Comparison of ENCODE assay signal across 17 cellular contexts in the genomic region with DNA sequence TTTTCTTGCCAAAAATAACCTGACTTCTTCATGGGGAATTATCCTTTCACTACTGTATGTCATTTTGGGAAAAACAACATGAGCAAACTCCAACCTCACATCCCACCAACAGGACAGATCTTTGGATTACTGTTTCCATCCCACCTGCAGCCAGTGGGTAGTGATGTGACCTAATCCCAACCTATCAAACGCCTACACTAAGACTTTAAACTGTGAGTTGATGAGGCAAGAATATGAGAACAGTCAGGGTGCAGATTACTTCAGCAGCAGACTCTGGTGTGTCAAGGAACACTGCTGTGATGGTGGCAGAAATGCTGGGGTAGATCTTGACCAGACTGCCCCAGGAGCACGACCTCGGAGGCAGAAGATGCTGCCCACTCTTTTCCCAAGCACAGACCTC.
DNase-seq lines count a peak whose midpoint lies in the region; ATAC-seq and TF ChIP-seq lines count a peak whose summit lies in the region.
"Had no signal": no experiment of that assay in that cellular context is flagged by ENCODE, and none has a peak within 500 bp of the region (broad histone marks: within the 10 kb centered on the region; RNA-seq: fewer than 3 reads in every experiment).

No MANE protein-coding gene starts in this region.

- no TSS peak for BruUV-seq in Caco-2 (replicated peaks; lab: Mats Ljungman, UMichigan)

- POLR2A ChIA-PET in Caco-2 (lab: Charles Lee): interaction anchor here (1.5 kb wide), 1 partner anchor 293 kb away, joined by 6 read pairs; a partner anchor contains a TSS

- in situ Hi-C loops in ACHN (cut with HindIII; ENCODE audit: low pct_ligation_motif_present, low pct_unique_long_range_greater_than_20kb, low sequenced_read_pairs): no loop called here

- TF ChIP-seq CTCF in Caco-2 (IDR thresholded peaks at IDR 0.05; ENCODE audit: insufficient read depth in 1 of 2, low read depth in 1 of 2, low read length in 1 of 2, severe bottlenecking in 1 of 2, unreplicated experiment in 1 of 2) (no peak), hepatocyte (IDR thresholded peaks at IDR 0.05; ENCODE audit: poor library complexity) (no peak), parathyroid adenoma (IDR thresholded peaks at IDR 0.05) (no peak), testis (IDR thresholded peaks at IDR 0.05) (no peak)

- H2AFZ ChIP-seq in hepatocyte: no peak overlapping the region
- H2AFZ ChIP-seq in parathyroid adenoma: peak overlapping the region; percentile 64
- H2AFZ ChIP-seq: GM23338 had no signal

- peak overlapping the region; percentile 37 for H3K27ac Mint-ChIP-seq in Caco-2 (ENCODE audit: unreplicated experiment)
- H3K27ac Mint-ChIP-seq in activated T-helper 1 cell treated with anti-CD3 and anti-CD28 coated beads, Interleukin-12 subunit alpha, Interleukin-12 subunit beta, Interleukin-2, Interleukin-4 antibody, amounts not matched to agents 30 ng/mL and 10 ng/mL and 1 ng/mL, durations not matched to agents 14 hours and 24 hours and 36 hours: peak overlapping the region; percentile 24
- H3K27ac Mint-ChIP-seq: CD8-positive, alpha-beta T cell; GM23338 had no signal

- WGBS in hepatocyte (ENCODE audit: low lambda C conversion rate, missing lambda C conversion rate): 88% methylated on average over 3 of the region's 3 CpGs
- WGBS in testis, 2 donors: 65 to 69% methylated on average over 3 of the region's 3 CpGs

- H3K9me3 Mint-ChIP-seq in Caco-2 (ENCODE audit: unreplicated experiment): no peaks in the 10 kb centered on the region
- H3K9me3 Mint-ChIP-seq in activated T-helper 1 cell treated with anti-CD3 and anti-CD28 coated beads, Interleukin-12 subunit alpha, Interleukin-12 subunit beta, Interleukin-2, Interleukin-4 antibody, amounts not matched to agents 30 ng/mL and 10 ng/mL and 1 ng/mL, durations not matched to agents 14 hours and 24 hours and 36 hours: peaks cover 3% of the 10 kb centered on the region
- H3K9me3 Mint-ChIP-seq: CD8-positive, alpha-beta T cell had no signal

- TF ChIP-seq POLR2A in testis (IDR thresholded peaks at IDR 0.05): no peak

- H3K4me3 Mint-ChIP-seq in Caco-2 (ENCODE audit: unreplicated experiment): no peak overlapping the region
- no peak overlapping the region for H3K4me3 Mint-ChIP-seq in activated T-helper 1 cell treated with anti-CD3 and anti-CD28 coated beads, Interleukin-12 subunit alpha, Interleukin-12 subunit beta, Interleukin-2, Interleukin-4 antibody, amounts not matched to agents 30 ng/mL and 10 ng/mL and 1 ng/mL, durations not matched to agents 14 hours and 24 hours and 36 hours
- H3K4me3 Mint-ChIP-seq: CD8-positive, alpha-beta T cell; GM23338 had no signal

- H3K9me2 ChIP-seq in hepatocyte (replicated peaks; ENCODE audit: insufficient read depth): no peaks in the 10 kb centered on the region

- H3K9me3 ChIP-seq in Caco-2 (peaks cover 3% of the 10 kb centered on the region; the same call in 1 of the 2 replicates), hepatocyte (ENCODE audit: low read depth) (no peaks in the 10 kb centered on the region), parathyroid adenoma (ENCODE audit: control insufficient read depth, low read length) (no peaks in the 10 kb centered on the region), testis (no peaks in the 10 kb centered on the region)
- H3K9me3 ChIP-seq: A549 had no signal

- ATAC-seq in SK-N-SH treated with all-trans-retinoic acid at 6 μM for 48 hours: no peak
- ATAC-seq: A549; CD8-positive, alpha-beta T cell; GM23338 had no signal

- peaks cover 29% of the 10 kb centered on the region for H3K4me1 Mint-ChIP-seq in Caco-2 (ENCODE audit: low read depth, unreplicated experiment)
- peaks cover 20% of the 10 kb centered on the region for H3K4me1 Mint-ChIP-seq in activated T-helper 1 cell treated with anti-CD3 and anti-CD28 coated beads, Interleukin-12 subunit alpha, Interleukin-12 subunit beta, Interleukin-2, Interleukin-4 antibody, amounts not matched to agents 30 ng/mL and 10 ng/mL and 1 ng/mL, durations not matched to agents 14 hours and 24 hours and 36 hours (ENCODE audit: low read depth)

- no peaks in the 10 kb centered on the region for H3K36me3 Mint-ChIP-seq in Caco-2 (ENCODE audit: insufficient read depth, unreplicated experiment)
- no peaks in the 10 kb centered on the region for H3K36me3 Mint-ChIP-seq in activated T-helper 1 cell treated with anti-CD3 and anti-CD28 coated beads, Interleukin-12 subunit alpha, Interleukin-12 subunit beta, Interleukin-2, Interleukin-4 antibody, amounts not matched to agents 30 ng/mL and 10 ng/mL and 1 ng/mL, durations not matched to agents 14 hours and 24 hours and 36 hours (ENCODE audit: low read depth)
- H3K36me3 Mint-ChIP-seq: CD8-positive, alpha-beta T cell had no signal

- no peak overlapping the region for H3K9ac ChIP-seq in parathyroid adenoma
- H3K9ac ChIP-seq: BLaER1 treated with 17β-estradiol and CSF1 and Interleukin-3, amounts not matched to agents 10 nM and 100 nM; KMS-11 had no signal

- H3K27ac ChIP-seq in hepatocyte: peak overlapping the region; percentile 61
- no peak overlapping the region for H3K27ac ChIP-seq in parathyroid adenoma
- no peak overlapping the region for H3K27ac ChIP-seq in testis
- H3K27ac ChIP-seq: A549; BLaER1 treated with 17β-estradiol and CSF1 and Interleukin-3, amounts not matched to agents 10 nM and 100 nM; KMS-11 had no signal

- no peaks in the 10 kb centered on the region for H3K27me3 Mint-ChIP-seq in Caco-2 (ENCODE audit: insufficient read depth, unreplicated experiment)
- H3K27me3 Mint-ChIP-seq in activated T-helper 1 cell treated with anti-CD3 and anti-CD28 coated beads, Interleukin-12 subunit alpha, Interleukin-12 subunit beta, Interleukin-2, Interleukin-4 antibody, amounts not matched to agents 30 ng/mL and 10 ng/mL and 1 ng/mL, durations not matched to agents 14 hours and 24 hours and 36 hours (ENCODE audit: insufficient read depth): no peaks in the 10 kb centered on the region

- DNase-seq in Caco-2 (no peak), hepatocyte (ENCODE audit: low spot score) (no peak), ACHN (no peak), testis (no peak)
- DNase-seq in activated T-helper 1 cell treated with anti-CD3 and anti-CD28 coated beads, Interleukin-12 subunit alpha, Interleukin-12 subunit beta, Interleukin-2, Interleukin-4 antibody, amounts not matched to agents 30 ng/mL and 10 ng/mL and 1 ng/mL, durations not matched to agents 14 hours and 24 hours and 36 hours (ENCODE audit: low spot score): no peak
- DNase-seq: CD8-positive, alpha-beta T cell; NCI-H1417 treated with DMSO at 0.1 percent for 48 hours; NCI-H187 treated with DMSO at 0.1 percent for 48 hours; NCI-H226; NCI-H524 treated with DMSO at 0.1 percent for 48 hours; SHP77 had no signal

- intact Hi-C loops in Caco-2 (cut with micrococcal nuclease; ENCODE audit: unreplicated experiment) (loop anchor here (2.0 to 10.0 kb wide), 2 partner anchors 206 to 294 kb away; a partner anchor contains a TSS), testis (cut with DNase I; ENCODE audit: low total_unique reads) (loop anchor here (10.0 kb wide), 1 partner anchor 396 kb away; no protein-coding TSS in a partner anchor)
- intact Hi-C loops in activated T-helper 1 cell treated with anti-CD3 and anti-CD28 coated beads, Interleukin-12 subunit alpha, Interleukin-12 subunit beta, Interleukin-2, Interleukin-4 antibody, amounts not matched to agents 30 ng/mL and 10 ng/mL and 1 ng/mL, durations not matched to agents 14 hours and 24 hours and 36 hours (cut with micrococcal nuclease): no loop called here

- H3K27me3 ChIP-seq in Caco-2 (replicated peaks; ENCODE audit: control insufficient read depth, insufficient read depth, low read length): no peaks in the 10 kb centered on the region
- H3K27me3 ChIP-seq in hepatocyte: no peaks in the 10 kb centered on the region
- no peaks in the 10 kb centered on the region for H3K27me3 ChIP-seq in parathyroid adenoma (ENCODE audit: control insufficient read depth, insufficient read depth, low read length)
- no peaks in the 10 kb centered on the region for H3K27me3 ChIP-seq in testis
- H3K27me3 ChIP-seq: BLaER1 treated with 17β-estradiol and CSF1 and Interleukin-3, amounts not matched to agents 10 nM and 100 nM had no signal

- H3K36me3 ChIP-seq in Caco-2 (ENCODE audit: control insufficient read depth, insufficient read depth, low read length) (no peaks in the 10 kb centered on the region), hepatocyte (replicated peaks; ENCODE audit: insufficient read depth, low read depth) (no peaks in the 10 kb centered on the region), parathyroid adenoma (ENCODE audit: control insufficient read depth, insufficient read depth, low read length) (no peaks in the 10 kb centered on the region), testis (ENCODE audit: low read depth, missing control alignments) (no peaks in the 10 kb centered on the region)
- H3K36me3 ChIP-seq: BLaER1 treated with 17β-estradiol and CSF1 and Interleukin-3, amounts not matched to agents 10 nM and 100 nM had no signal

- CTCF ChIA-PET in Caco-2 (lab: Charles Lee): no interaction called here

- H4K20me1 ChIP-seq in hepatocyte (ENCODE audit: insufficient read depth, poor library complexity, severe bottlenecking): no peaks in the 10 kb centered on the region
- H4K20me1 ChIP-seq: BLaER1 treated with 17β-estradiol and CSF1 and Interleukin-3, amounts not matched to agents 10 nM and 100 nM had no signal

- H3K4me2 ChIP-seq in hepatocyte (peak overlapping the region; percentile 17), parathyroid adenoma (ENCODE audit: low read length) (no peak overlapping the region)
- H3K4me2 ChIP-seq: A549, GM23338, KMS-11 had no signal

- H3K4me1 ChIP-seq in Caco-2 (peaks cover 30% of the 10 kb centered on the region), hepatocyte (ENCODE audit: insufficient read depth) (peaks cover 23% of the 10 kb centered on the region), parathyroid adenoma (peaks cover 24% of the 10 kb centered on the region), testis (no peaks in the 10 kb centered on the region)
- H3K4me1 ChIP-seq: A549 had no signal

- H3K4me3 ChIP-seq in Caco-2 (ENCODE audit: low read depth, low read length): no peak overlapping the region
- H3K4me3 ChIP-seq in hepatocyte: no peak overlapping the region
- no peak overlapping the region for H3K4me3 ChIP-seq in parathyroid adenoma (ENCODE audit: low read depth, low read length)
- H3K4me3 ChIP-seq in testis: no peak overlapping the region
- H3K4me3 ChIP-seq: A549; BLaER1 treated with 17β-estradiol and CSF1 and Interleukin-3, amounts not matched to agents 10 nM and 100 nM; GM23338 had no signal

- H3K79me2 ChIP-seq in hepatocyte (no peaks in the 10 kb centered on the region), parathyroid adenoma (no peaks in the 10 kb centered on the region)

TF ChIP-seq in SK-N-SH treated with all-trans-retinoic acid at 6 μM for 48 hours, 23 proteins besides CTCF, POLR2A, EP300 and RAD21 (continues in another document):
- no peak for TF ChIP-seq RARB (CRISPR knock-in tag; IDR thresholded peaks at IDR 0.05)
